26 cellular contexts compared by ENCODE assay signal in genomic region chr3:38006031-38006430, GRCh38. TPM values are rescaled to one million over a fixed set of nuclear protein-coding genes. Genes with fewer than 3 reads are reported as not detected.
DNase-seq lines count a peak whose midpoint lies in the region; ATAC-seq and TF ChIP-seq lines count a peak whose summit lies in the region.
"Had no signal": no experiment of that assay in that cellular context is flagged by ENCODE, and none has a peak within 500 bp of the region (broad histone marks: within the 10 kb centered on the region; RNA-seq: fewer than 3 reads in every experiment).

No MANE protein-coding gene starts in this region.

- no peaks in the 10 kb centered on the region for H3K9me3 ChIP-seq in mucosa of rectum (ENCODE audit: control insufficient read depth in 2 of 2, low read length in 2 of 2)
- H3K9me3 ChIP-seq: esophagus squamous epithelium, right lobe of liver, SK-N-SH, vagina had no signal

- CTCF ChIA-PET in RWPE1 (lab: Yijun Ruan, JAX): no interaction called here

- H3K4me3 ChIP-seq in mucosa of rectum (ENCODE audit: low read length in 2 of 2): no peak overlapping the region
- H3K4me3 ChIP-seq: esophagus squamous epithelium, GM12878, right lobe of liver, vagina had no signal

- peaks cover 31 to 39% of the 10 kb centered on the region in 2 donors for H3K4me1 ChIP-seq in mucosa of rectum (ENCODE audit: control insufficient read depth in 2 of 2, insufficient read depth in 2 of 2, low read length in 2 of 2)
- H3K4me1 ChIP-seq: right lobe of liver had no signal

- peak overlapping the region; percentile 58 for H3K27ac ChIP-seq in RWPE1
- H3K27ac ChIP-seq in caudate nucleus (ENCODE audit: low read depth, low read length): peak overlapping the region; percentile 98
- H3K27ac ChIP-seq in mucosa of rectum (ENCODE audit: low read depth in 2 of 2, low read length in 2 of 2): peak overlapping the region; percentile 16 to 17
- H3K27ac ChIP-seq in temporal lobe (ENCODE audit: low read depth, low read length): peak overlapping the region; percentile 79
- H3K27ac ChIP-seq: right lobe of liver, vagina had no signal

- DNase-seq in RWPE1 (ENCODE audit: low spot score): no peak
- DNase-seq in caudate nucleus (lab: John Stamatoyannopoulos, UW): no peak
- DNase-seq in stimulated activated naive CD4-positive, alpha-beta T cell (lab: John Stamatoyannopoulos, UW): no peak
- DNase-seq in NCI-H187 treated with DMSO at 0.1 percent for 48 hours (lab: John Stamatoyannopoulos, UW): no peak
- DNase-seq: activated CD4-positive, alpha-beta T cell treated with anti-CD3 and anti-CD28 coated beads, Interleukin-2, amount 50 U/mL, for 4 hours; activated CD8-positive, alpha-beta memory T cell treated with anti-CD3 and anti-CD28 coated beads, Interleukin-2, amount 10 ng/mL, durations not matched to agents 7 days and 5 days; activated gamma-delta T cell treated with Interleukin-2 at 50 U/mL for 16 hours; activated T-cell treated with anti-CD3 and anti-CD28 coated beads, Interleukin-2, amount 50 U/mL, for 4 hours; esophagus squamous epithelium; foreskin melanocyte; KBM-7; mesenchymal stem cell; NCI-H1092 treated with DMSO at 0.1 percent for 48 hours; NCI-H1694 treated with DMSO at 0.1 percent for 48 hours; NCI-H446 treated with DMSO at 0.1 percent for 48 hours; NCI-H82; SK-N-SH; stimulated activated CD4-positive, alpha-beta T cell treated with anti-CD3 and anti-CD28 coated beads, Interleukin-2, amount 100 ng/mL, for 48 hours had no signal

- H3K9ac ChIP-seq in mucosa of rectum (ENCODE audit: low read depth in 1 of 2, low read length in 2 of 2): peak overlapping the region in 1 of 2 donors; percentile 41
- H3K9ac ChIP-seq: SK-N-SH had no signal

- no peak for TF ChIP-seq CTCF in RWPE1 (conservative IDR thresholded peaks at IDR 0.05; ENCODE audit: low read depth)

- peaks cover 55 to 66% of the 10 kb centered on the region in 2 donors for H3K36me3 ChIP-seq in mucosa of rectum (ENCODE audit: control insufficient read depth in 2 of 2, insufficient read depth in 2 of 2, low read length in 2 of 2)

- no peaks in the 10 kb centered on the region for H3K27me3 ChIP-seq in mucosa of rectum (ENCODE audit: control insufficient read depth in 2 of 2, insufficient read depth in 2 of 2, low read length in 2 of 2)
- H3K27me3 ChIP-seq: esophagus squamous epithelium, right lobe of liver, vagina had no signal

- POLR2A ChIA-PET in RWPE1 (lab: Yijun Ruan, JAX; ENCODE audit: low non-redundant PET): no interaction called here

- ATAC-seq in GM21723 (IDR thresholded peaks at IDR 0.05; ENCODE audit: unreplicated experiment): no peak
- ATAC-seq: activated CD4-positive, CD25-positive, alpha-beta regulatory T cell treated with anti-CD3 and anti-CD28 coated beads, Interleukin-2, amount 50 U/mL, for 24 hours; activated CD8-positive, alpha-beta memory T cell treated with anti-CD3 and anti-CD28 coated beads, Interleukin-2, amount 10 ng/mL, durations not matched to agents 7 days and 5 days; activated T-cell treated with anti-CD3 and anti-CD28 coated beads, Interleukin-2, amount 50 U/mL, for 4 hours; GM12878; right lobe of liver had no signal

RNA-seq across cellular contexts. Expression of gene VILL, which starts 15.4 kb away (rescaled TPM):
- total RNA-seq in temporal lobe: 9.1 TPM
- total RNA-seq: MCF 10A had no signal

RNA-seq across cellular contexts. Expression of gene PLCD1, which starts 23.4 kb away (rescaled TPM):
- total RNA-seq in temporal lobe: 5.7 TPM

RNA-seq across cellular contexts. Expression of gene DLEC1, which starts 33.0 kb away (rescaled TPM):
- total RNA-seq in temporal lobe: 0.74 TPM

Comparison
In these comparisons a context has a peak if more than half of its experiments do, and no peak if none do; other contexts are left out.
1. H3K27ac ChIP-seq: peak in every context shown above with its lines; median percentile 98 in caudate nucleus; 79 in temporal lobe; 58 in RWPE1; 16 in mucosa of rectum.